Comparison of ENCODE assay signal across 8 cellular contexts in genomic region chr15:41231536-41231935, GRCh38. TPM values are rescaled to one million over a fixed set of nuclear protein-coding genes. Genes with fewer than 3 reads are reported as not detected.
DNase-seq lines count a peak whose midpoint lies in the region; ATAC-seq and TF ChIP-seq lines count a peak whose summit lies in the region.

No MANE protein-coding gene starts in this region.

- no peaks in the 10 kb centered on the region for H3F3A ChIP-seq in neural cell (ENCODE audit: insufficient read depth, low read length, poor library complexity, severe bottlenecking)

- TF ChIP-seq EP300 in neural cell (conservative IDR thresholded peaks at IDR 0.05; ENCODE audit: poor library complexity, severe bottlenecking): no peak

- no peaks in the 10 kb centered on the region for H3K36me3 Mint-ChIP-seq in endothelial cell (ENCODE audit: low read depth, unreplicated experiment)

- peaks cover 13% of the 10 kb centered on the region for H3K79me2 ChIP-seq in OCI-LY3 (ENCODE audit: low read length)
- peaks cover 25% of the 10 kb centered on the region for H3K79me2 ChIP-seq in neural cell (replicated peaks; ENCODE audit: insufficient read depth, low read length)

- no peak for DNase-seq in endothelial cell (ENCODE audit: low spot score)
- no peak for DNase-seq in AG08396 (ENCODE audit: low spot score)
- DNase-seq in NCI-H2029 (lab: John Stamatoyannopoulos, UW): no peak
- no peak for DNase-seq in DMS153 (lab: John Stamatoyannopoulos, UW)

- peaks cover 2% of the 10 kb centered on the region for H3K4me1 Mint-ChIP-seq in endothelial cell (ENCODE audit: unreplicated experiment)

- H3K9me3 ChIP-seq in OCI-LY3 (ENCODE audit: insufficient read depth, low read length): no peaks in the 10 kb centered on the region
- no peaks in the 10 kb centered on the region for H3K9me3 ChIP-seq in neural cell (ENCODE audit: low read length)

- no peaks in the 10 kb centered on the region for H3K9me2 ChIP-seq in neural cell (ENCODE audit: insufficient read depth, low read length)

- H3K36me3 ChIP-seq in OCI-LY3 (replicated peaks; ENCODE audit: low read depth, low read length) (no peaks in the 10 kb centered on the region), neural cell (ENCODE audit: insufficient read depth, low read length) (no peaks in the 10 kb centered on the region)

- H2AFZ ChIP-seq in OCI-LY3 (ENCODE audit: low read depth, low read length) (peak overlapping the region; percentile 92), neural cell (ENCODE audit: low read depth, low read length) (peak overlapping the region; percentile 65)

- no peaks in the 10 kb centered on the region for H3K9me3 Mint-ChIP-seq in endothelial cell (ENCODE audit: unreplicated experiment)

- H3K4me1 ChIP-seq in OCI-LY3 (ENCODE audit: low read length): peaks cover 10% of the 10 kb centered on the region

- peak overlapping the region; percentile 89 for H3K27ac ChIP-seq in C4-2B
- H3K27ac ChIP-seq in OCI-LY3 (ENCODE audit: low read length): 0 out of 2 replicates have a peak overlapping the region, but pooled peaks have one; percentile 10
- H3K27ac ChIP-seq in neural cell (ENCODE audit: low read length): peak overlapping the region; percentile 84

- no peaks in the 10 kb centered on the region for H3K27me3 Mint-ChIP-seq in endothelial cell (ENCODE audit: unreplicated experiment)

- ATAC-seq in GM19328 (IDR thresholded peaks at IDR 0.05; ENCODE audit: unreplicated experiment): no peak

- peak overlapping the region; percentile 94 for H3K4me3 Mint-ChIP-seq in endothelial cell (ENCODE audit: unreplicated experiment)

- no peak for TF ChIP-seq CTCF in C4-2B (conservative IDR thresholded peaks at IDR 0.05)
- TF ChIP-seq CTCF in OCI-LY3 (IDR thresholded peaks at IDR 0.05; ENCODE audit: low read depth, low read length): no peak
- TF ChIP-seq CTCF in endothelial cell (IDR thresholded peaks at IDR 0.05; ENCODE audit: unreplicated experiment): no peak
- no peak for TF ChIP-seq CTCF in neural cell (IDR thresholded peaks at IDR 0.05; ENCODE audit: poor library complexity, severe bottlenecking)

- H3K27me3 ChIP-seq in OCI-LY3 (ENCODE audit: low read depth, low read length) (no peaks in the 10 kb centered on the region), neural cell (ENCODE audit: insufficient read depth, low read depth, low read length) (no peaks in the 10 kb centered on the region)

- H3K27ac Mint-ChIP-seq in endothelial cell (ENCODE audit: unreplicated experiment): no peak overlapping the region

- H3K4me3 ChIP-seq in OCI-LY3 (ENCODE audit: low read length) (peak overlapping the region; percentile 90), neural cell (ENCODE audit: low read length) (peak overlapping the region; percentile 78)

- TF ChIP-seq RAD21 in neural cell (conservative IDR thresholded peaks at IDR 0.05): no peak

- H3K9ac ChIP-seq in OCI-LY3 (ENCODE audit: low read length) (peak overlapping the region; percentile 75), neural cell (ENCODE audit: low read length) (peak overlapping the region; percentile 78)

- H4K20me1 ChIP-seq in OCI-LY3 (ENCODE audit: insufficient read depth, low read length): no peaks in the 10 kb centered on the region
- no peaks in the 10 kb centered on the region for H4K20me1 ChIP-seq in neural cell (ENCODE audit: insufficient read depth)

- H3K4me2 ChIP-seq in OCI-LY3 (ENCODE audit: low read length) (peak overlapping the region; percentile 95), neural cell (ENCODE audit: low read length) (peak overlapping the region; percentile 76)

TF ChIP-seq in neural cell, 6 proteins besides CTCF, POLR2A, EP300 and RAD21:
- TF ChIP-seq EZH2 (IDR thresholded peaks at IDR 0.05; ENCODE audit: borderline replicate concordance, insufficient read depth, low read length, poor library complexity, severe bottlenecking): no peak
- TF ChIP-seq POLR2AphosphoS5 (IDR thresholded peaks at IDR 0.05): no peak
- TF ChIP-seq, protein P1, sequence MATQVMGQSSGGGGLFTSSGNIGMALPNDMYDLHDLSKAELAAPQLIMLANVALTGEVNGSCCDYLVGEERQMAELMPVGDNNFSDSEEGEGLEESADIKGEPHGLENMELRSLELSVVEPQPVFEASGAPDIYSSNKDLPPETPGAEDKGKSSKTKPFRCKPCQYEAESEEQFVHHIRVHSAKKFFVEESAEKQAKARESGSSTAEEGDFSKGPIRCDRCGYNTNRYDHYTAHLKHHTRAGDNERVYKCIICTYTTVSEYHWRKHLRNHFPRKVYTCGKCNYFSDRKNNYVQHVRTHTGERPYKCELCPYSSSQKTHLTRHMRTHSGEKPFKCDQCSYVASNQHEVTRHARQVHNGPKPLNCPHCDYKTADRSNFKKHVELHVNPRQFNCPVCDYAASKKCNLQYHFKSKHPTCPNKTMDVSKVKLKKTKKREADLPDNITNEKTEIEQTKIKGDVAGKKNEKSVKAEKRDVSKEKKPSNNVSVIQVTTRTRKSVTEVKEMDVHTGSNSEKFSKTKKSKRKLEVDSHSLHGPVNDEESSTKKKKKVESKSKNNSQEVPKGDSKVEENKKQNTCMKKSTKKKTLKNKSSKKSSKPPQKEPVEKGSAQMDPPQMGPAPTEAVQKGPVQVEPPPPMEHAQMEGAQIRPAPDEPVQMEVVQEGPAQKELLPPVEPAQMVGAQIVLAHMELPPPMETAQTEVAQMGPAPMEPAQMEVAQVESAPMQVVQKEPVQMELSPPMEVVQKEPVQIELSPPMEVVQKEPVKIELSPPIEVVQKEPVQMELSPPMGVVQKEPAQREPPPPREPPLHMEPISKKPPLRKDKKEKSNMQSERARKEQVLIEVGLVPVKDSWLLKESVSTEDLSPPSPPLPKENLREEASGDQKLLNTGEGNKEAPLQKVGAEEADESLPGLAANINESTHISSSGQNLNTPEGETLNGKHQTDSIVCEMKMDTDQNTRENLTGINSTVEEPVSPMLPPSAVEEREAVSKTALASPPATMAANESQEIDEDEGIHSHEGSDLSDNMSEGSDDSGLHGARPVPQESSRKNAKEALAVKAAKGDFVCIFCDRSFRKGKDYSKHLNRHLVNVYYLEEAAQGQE (IDR thresholded peaks at IDR 0.05; ENCODE audit: borderline replicate concordance): no peak

RNA-seq across cellular contexts. Expression of gene CHP1, which starts 0.5 kb away (rescaled TPM):
- 132 TPM for total RNA-seq in endothelial cell (ENCODE audit: unreplicated experiment)
- polyA plus RNA-seq in neural cell: 19.6 and 24.0 TPM in 2 replicates
- polyA minus RNA-seq in neural cell: 29.2 and 30.2 TPM in 2 replicates

RNA-seq across cellular contexts. Expression of gene EXD1, which starts 1.0 kb away (rescaled TPM):
- not detected for total RNA-seq in endothelial cell (ENCODE audit: unreplicated experiment)
- polyA plus RNA-seq in neural cell: 0.40 TPM in 1 of 2 replicates, not detected in the other
- not detected in 2 replicates for polyA minus RNA-seq in neural cell

Comparison
In these comparisons a context has a peak if more than half of its experiments do, and no peak if none do; other contexts are left out.
1. H3K27ac ChIP-seq: peak in every context shown above with its lines; median percentile 89 in C4-2B; 84 in neural cell; 10 in OCI-LY3.